Comparison of ENCODE assay signal across 21 cellular contexts in the genomic region with DNA sequence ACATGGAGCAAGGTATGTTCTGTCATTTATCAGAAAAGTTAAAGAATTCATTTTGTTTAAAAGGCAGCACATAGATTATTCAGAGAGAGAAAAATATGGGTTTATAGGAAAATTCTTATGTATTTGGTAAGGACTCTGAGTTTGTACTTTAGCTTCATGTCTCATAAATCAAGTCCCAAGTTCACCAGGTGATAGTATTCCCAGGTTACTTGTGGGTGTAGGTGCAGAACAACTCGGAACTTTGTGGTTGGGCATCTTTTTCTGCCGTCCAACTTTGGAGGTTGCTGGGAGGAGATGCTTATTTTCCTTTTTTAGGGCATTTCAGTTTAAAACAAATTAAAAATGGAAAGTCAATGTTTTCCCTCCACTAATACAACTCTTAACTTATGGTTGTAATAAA.
DNase-seq lines count a peak whose midpoint lies in the region; ATAC-seq and TF ChIP-seq lines count a peak whose summit lies in the region.
"Had no signal": no experiment of that assay in that cellular context is flagged by ENCODE, and none has a peak within 500 bp of the region (broad histone marks: within the 10 kb centered on the region; RNA-seq: fewer than 3 reads in every experiment).

No MANE protein-coding gene starts in this region.

- 61 to 80% methylated on average over 2 of the region's 2 CpGs for WGBS in testis, 2 donors
- 90% methylated on average over 2 of the region's 2 CpGs; no CpG with 5 or more reads in 1 of the 2 experiments for WGBS in endodermal cell (ENCODE audit: insufficient coverage in 1 of 2, insufficient read length in 1 of 2), 2 experiments

- peaks cover 2% of the 10 kb centered on the region for H3K27me3 Mint-ChIP-seq in GM23338 (ENCODE audit: insufficient read depth, low read depth, poor library complexity)
- H3K27me3 Mint-ChIP-seq in endodermal cell (ENCODE audit: insufficient read depth) = no peaks in the 10 kb centered on the region
- peaks cover 8 to 26% of the 10 kb centered on the region in 2 donors for H3K27me3 Mint-ChIP-seq in effector memory CD8-positive, alpha-beta T cell

- H3K9me2 ChIP-seq in SU-DHL-6 (replicated peaks; ENCODE audit: insufficient read depth, low read length) (no peaks in the 10 kb centered on the region), GM23338 (ENCODE audit: insufficient read depth) (no peaks in the 10 kb centered on the region)

- H4K20me1 ChIP-seq in SU-DHL-6 (ENCODE audit: low read depth, low read length) = no peaks in the 10 kb centered on the region
- no peaks in the 10 kb centered on the region; the same call in 1 of the 2 replicates for H4K20me1 ChIP-seq in GM23338 (replicated peaks; ENCODE audit: insufficient read depth)
- H4K20me1 ChIP-seq: BLaER1 treated with 17β-estradiol and CSF1 and Interleukin-3, amounts not matched to agents 10 nM and 100 nM had no signal

- H3K9me3 Mint-ChIP-seq in GM23338 (peaks cover 5% of the 10 kb centered on the region; the same call in 1 of the 3 replicates), endodermal cell (peaks cover 9% of the 10 kb centered on the region)
- H3K9me3 Mint-ChIP-seq in effector memory CD8-positive, alpha-beta T cell = no peaks in the 10 kb centered on the region

- H3K4me1 Mint-ChIP-seq in GM23338 = peaks cover 20% of the 10 kb centered on the region
- peaks cover 17% of the 10 kb centered on the region for H3K4me1 Mint-ChIP-seq in endodermal cell
- no peaks in the 10 kb centered on the region for H3K4me1 Mint-ChIP-seq in effector memory CD8-positive, alpha-beta T cell (ENCODE audit: low read depth in 2 of 2)
- H3K4me1 Mint-ChIP-seq: CD8-positive, alpha-beta memory T cell had no signal

- ATAC-seq in Right ventricle myocardium inferior (no peak), GM23338 (no peak)
- ATAC-seq in effector memory CD8-positive, alpha-beta T cell (replicated peaks) = no peak
- ATAC-seq: HepG2 had no signal

- TF ChIP-seq POLR2A in testis (IDR thresholded peaks at IDR 0.05) = no peak

- H3K4me3 ChIP-seq in right atrium auricular region (no peak overlapping the region), SU-DHL-6 (ENCODE audit: insufficient read depth, low read length, poor library complexity, severe bottlenecking) (peak overlapping the region; percentile 55), testis (no peak overlapping the region), GM23338 (no peak overlapping the region), endodermal cell (ENCODE audit: low read length) (no peak overlapping the region)
- H3K4me3 ChIP-seq: BLaER1 treated with 17β-estradiol and CSF1 and Interleukin-3, amounts not matched to agents 10 nM and 100 nM; SJCRH30 had no signal

- H3K4me2 ChIP-seq in SU-DHL-6 (ENCODE audit: low read depth, low read length, poor library complexity, severe bottlenecking) (peak overlapping the region; percentile 99), GM23338 (no peak overlapping the region)
- H3K4me2 ChIP-seq: BLaER1 treated with 17β-estradiol and CSF1 and Interleukin-3, amounts not matched to agents 10 nM and 100 nM had no signal

- no peak overlapping the region for H3K27ac Mint-ChIP-seq in GM23338
- H3K27ac Mint-ChIP-seq in endodermal cell = no peak overlapping the region
- no peak overlapping the region for H3K27ac Mint-ChIP-seq in effector memory CD8-positive, alpha-beta T cell
- H3K27ac Mint-ChIP-seq: CD8-positive, alpha-beta memory T cell had no signal

- no peak overlapping the region for H2AFZ ChIP-seq in SU-DHL-6 (ENCODE audit: low read depth, low read length, severe bottlenecking)
- H2AFZ ChIP-seq in GM23338 = no peak overlapping the region

- H3K36me3 Mint-ChIP-seq in GM23338 (ENCODE audit: low read depth) = peaks cover 12% of the 10 kb centered on the region
- H3K36me3 Mint-ChIP-seq in endodermal cell (ENCODE audit: low read depth) = peaks cover 10% of the 10 kb centered on the region
- no peaks in the 10 kb centered on the region for H3K36me3 Mint-ChIP-seq in effector memory CD8-positive, alpha-beta T cell (ENCODE audit: insufficient read depth)

- DNase-seq in right atrium auricular region (ENCODE audit: low spot score) (no peak), Right ventricle myocardium inferior (ENCODE audit: missing footprints) (no peak), testis (no peak), GM23338 (ENCODE audit: low spot score) (no peak), endodermal cell (no peak)
- no peak for DNase-seq in effector memory CD8-positive, alpha-beta T cell
- DNase-seq: CD8-positive, alpha-beta memory T cell; DMS53; H7; KBM-7; MV-4-11; NCI-H1694 treated with DMSO at 0.1 percent for 48 hours; NCI-H2227 treated with DMSO at 0.1 percent for 48 hours; NCI-H774; PC-3 had no signal

- TF ChIP-seq CTCF in right atrium auricular region (IDR thresholded peaks at IDR 0.05) = no peak
- TF ChIP-seq CTCF in SU-DHL-6 (IDR thresholded peaks at IDR 0.05; ENCODE audit: insufficient read depth, low read length, poor library complexity, severe bottlenecking) = no peak
- TF ChIP-seq CTCF in testis (IDR thresholded peaks at IDR 0.05) = no peak
- no peak for TF ChIP-seq CTCF in GM23338 (conservative IDR thresholded peaks at IDR 0.05; ENCODE audit: low read depth in 2 of 2)
- TF ChIP-seq CTCF in endodermal cell (conservative IDR thresholded peaks at IDR 0.05) = no peak

- H3K36me3 ChIP-seq in right atrium auricular region (no peaks in the 10 kb centered on the region), SU-DHL-6 (ENCODE audit: low read length) (peaks cover 6% of the 10 kb centered on the region; the same call in 1 of the 2 replicates), testis (ENCODE audit: low read depth, missing control alignments) (no peaks in the 10 kb centered on the region), GM23338 (ENCODE audit: insufficient read depth) (no peaks in the 10 kb centered on the region), endodermal cell (ENCODE audit: control insufficient read depth, insufficient read depth, low read length) (no peaks in the 10 kb centered on the region)
- H3K36me3 ChIP-seq: BLaER1 treated with 17β-estradiol and CSF1 and Interleukin-3, amounts not matched to agents 10 nM and 100 nM; SJCRH30 had no signal

- no peaks in the 10 kb centered on the region for H3K9me3 ChIP-seq in right atrium auricular region
- H3K9me3 ChIP-seq in SU-DHL-6 (ENCODE audit: insufficient read depth, low read length) = no peaks in the 10 kb centered on the region
- no peaks in the 10 kb centered on the region for H3K9me3 ChIP-seq in testis
- H3K9me3 ChIP-seq in endodermal cell (ENCODE audit: control insufficient read depth, low read length) = peaks cover 7% of the 10 kb centered on the region
- H3K9me3 ChIP-seq: SJCRH30 had no signal

- H3K4me1 ChIP-seq in right atrium auricular region = peaks cover 0 to 60% of the 10 kb centered on the region in 2 donors
- H3K4me1 ChIP-seq in testis = peaks cover 30% of the 10 kb centered on the region
- H3K4me1 ChIP-seq in GM23338 (ENCODE audit: insufficient read depth) = peaks cover 18% of the 10 kb centered on the region
- H3K4me1 ChIP-seq in endodermal cell (ENCODE audit: control insufficient read depth, insufficient read depth, low read length) = no peaks in the 10 kb centered on the region

- H3K4me3 Mint-ChIP-seq in GM23338 = no peak overlapping the region
- H3K4me3 Mint-ChIP-seq in endodermal cell = no peak overlapping the region
- no peak overlapping the region for H3K4me3 Mint-ChIP-seq in effector memory CD8-positive, alpha-beta T cell
- H3K4me3 Mint-ChIP-seq: CD8-positive, alpha-beta memory T cell had no signal

- peaks cover 73% of the 10 kb centered on the region for H3F3A ChIP-seq in SU-DHL-6 (ENCODE audit: insufficient read depth)
- H3F3A ChIP-seq in GM23338 (replicated peaks; ENCODE audit: low read depth) = no peaks in the 10 kb centered on the region

- peaks cover 92% of the 10 kb centered on the region for H3K79me2 ChIP-seq in SU-DHL-6 (ENCODE audit: insufficient read depth, low read length)
- H3K79me2 ChIP-seq in GM23338 (replicated peaks; ENCODE audit: insufficient read depth) = peaks cover 68% of the 10 kb centered on the region

- H3K9ac ChIP-seq in SU-DHL-6 (ENCODE audit: low read length) (peak overlapping the region; percentile 71), endodermal cell (ENCODE audit: extremely low read depth, low read length, poor library complexity, severe bottlenecking) (no peak overlapping the region)
- H3K9ac ChIP-seq: BLaER1 treated with 17β-estradiol and CSF1 and Interleukin-3, amounts not matched to agents 10 nM and 100 nM had no signal

- H3K27me3 ChIP-seq in right atrium auricular region (no peaks in the 10 kb centered on the region), SU-DHL-6 (ENCODE audit: low read length) (no peaks in the 10 kb centered on the region), layer of hippocampus (ENCODE audit: control insufficient read depth, insufficient read depth, low read length) (no peaks in the 10 kb centered on the region), testis (no peaks in the 10 kb centered on the region), GM23338 (ENCODE audit: insufficient read depth) (no peaks in the 10 kb centered on the region), endodermal cell (ENCODE audit: control insufficient read depth, insufficient read depth, low read length, poor library complexity, severe bottlenecking) (no peaks in the 10 kb centered on the region)
- H3K27me3 ChIP-seq: BLaER1 treated with 17β-estradiol and CSF1 and Interleukin-3, amounts not matched to agents 10 nM and 100 nM; SJCRH30 had no signal

- intact Hi-C loops in Right ventricle myocardium inferior (cut with DNase I) = no loop called here
- intact Hi-C loops in testis (cut with DNase I; ENCODE audit: low total_unique reads) = no loop called here

- H3K27ac ChIP-seq in right atrium auricular region (peak overlapping the region; percentile 76 to 87), SU-DHL-6 (ENCODE audit: low read depth, low read length) (peak overlapping the region; percentile 98), layer of hippocampus (ENCODE audit: low read depth, low read length) (peak overlapping the region; percentile 66), testis (peak overlapping the region; percentile 9 to 74), GM23338 (ENCODE audit: low read depth) (no peak overlapping the region), endodermal cell (ENCODE audit: low read depth, low read length) (no peak overlapping the region)
- H3K27ac ChIP-seq: BLaER1 treated with 17β-estradiol and CSF1 and Interleukin-3, amounts not matched to agents 10 nM and 100 nM; RWPE1; SJCRH30 had no signal

TF ChIP-seq in GM23338, 12 proteins besides CTCF, POLR2A, EP300 and RAD21 (continues in another document):
- no peak for TF ChIP-seq NANOG (IDR thresholded peaks at IDR 0.05; ENCODE audit: borderline replicate concordance)
- TF ChIP-seq EZH2phosphoT487 (IDR thresholded peaks at IDR 0.05; ENCODE audit: unreplicated experiment) = no peak
- TF ChIP-seq ZNF114 (CRISPR knock-in tag; IDR thresholded peaks at IDR 0.05) = no peak
- TF ChIP-seq CREB1 (CRISPR knock-in tag; IDR thresholded peaks at IDR 0.05; ENCODE audit: low read depth) = no peak

Comparison
In these comparisons a context has a peak if more than half of its experiments do, and no peak if none do; other contexts are left out.
1. H3K27ac ChIP-seq: peak in right atrium auricular region (2 of 2), SU-DHL-6 (single experiment), layer of hippocampus (single experiment) and testis (2 of 2); none in GM23338 (single experiment) and endodermal cell (single experiment).